ENCODE assay signal across 29 cellular contexts in the genomic region with DNA sequence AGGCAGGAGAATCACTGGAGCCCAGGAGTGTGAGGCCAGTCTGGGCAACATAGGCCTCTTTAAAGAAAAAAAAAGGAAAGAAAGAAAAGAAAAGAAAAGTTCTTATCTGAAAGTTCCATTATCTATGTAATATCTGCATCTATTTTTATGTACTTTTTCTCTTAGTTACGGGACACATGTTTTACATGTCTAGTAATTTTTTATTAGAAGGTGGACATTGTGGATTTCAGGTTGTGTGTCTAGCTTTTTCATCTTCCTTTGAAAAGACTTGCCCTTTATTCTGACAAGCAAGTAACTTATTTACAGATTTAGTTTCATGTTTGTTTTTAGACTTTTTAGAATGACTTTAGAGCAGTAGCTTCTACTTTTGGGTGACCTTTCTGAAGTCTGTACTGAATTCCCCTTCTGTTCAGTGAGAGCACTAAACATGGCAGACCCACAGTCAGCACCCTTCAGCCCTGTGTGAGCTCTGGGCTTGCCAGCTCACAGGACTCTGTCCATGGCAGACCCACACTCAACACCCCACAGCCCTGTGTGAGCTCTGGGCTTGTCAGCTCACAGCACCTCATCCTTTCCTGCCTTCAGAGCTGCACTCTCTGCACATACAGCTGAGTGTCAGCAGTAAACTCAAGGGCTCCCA. TPM values are rescaled to one million over a fixed set of nuclear protein-coding genes. Genes with fewer than 3 reads are reported as not detected.
DNase-seq lines count a peak whose midpoint lies in the region; ATAC-seq lines count a peak whose summit lies in the region.
"Had no signal": no experiment of that assay in that cellular context is flagged by ENCODE, and none has a peak within 500 bp of the region (broad histone marks: within the 10 kb centered on the region; RNA-seq: fewer than 3 reads in every experiment).

No MANE protein-coding gene starts in this region.

- peaks cover 18% of the 10 kb centered on the region for H3K9me3 Mint-ChIP-seq in activated naive CD8-positive, alpha-beta T cell treated with anti-CD3 and anti-CD28 coated beads, Interleukin-2, amount 50 U/mL, for 24 hours
- H3K9me3 Mint-ChIP-seq in activated naive CD8-positive, alpha-beta T cell treated with anti-CD3 and anti-CD28 coated beads for 36 hours = peaks cover 25% of the 10 kb centered on the region
- peaks cover 10 to 13% of the 10 kb centered on the region in 2 donors for H3K9me3 Mint-ChIP-seq in stimulated activated naive B cell treated with anti-CD40 and anti-IgM and Interleukin-4, amounts not matched to agents 10 μg/mL and 1 μg/mL and 100 μg/mL, for 72 hours

- H3K4me3 Mint-ChIP-seq in activated naive CD8-positive, alpha-beta T cell treated with anti-CD3 and anti-CD28 coated beads, Interleukin-2, amount 50 U/mL, for 24 hours = no peak overlapping the region
- no peak overlapping the region for H3K4me3 Mint-ChIP-seq in activated naive CD8-positive, alpha-beta T cell treated with anti-CD3 and anti-CD28 coated beads for 36 hours
- peak overlapping the region; percentile 11 to 48 for H3K4me3 Mint-ChIP-seq in stimulated activated naive B cell treated with anti-CD40 and anti-IgM and Interleukin-4, amounts not matched to agents 10 μg/mL and 1 μg/mL and 100 μg/mL, for 72 hours
- H3K4me3 Mint-ChIP-seq: activated T-cell treated with anti-CD3 and anti-CD28 coated beads, Interleukin-2, amount 50 U/mL, for 4 hours; endodermal cell; immature natural killer cell; mesothelial cell of epicardium; natural killer cell had no signal

- H3K27ac Mint-ChIP-seq in activated naive CD8-positive, alpha-beta T cell treated with anti-CD3 and anti-CD28 coated beads, Interleukin-2, amount 50 U/mL, for 24 hours = no peak overlapping the region
- no peak overlapping the region for H3K27ac Mint-ChIP-seq in activated naive CD8-positive, alpha-beta T cell treated with anti-CD3 and anti-CD28 coated beads for 36 hours
- H3K27ac Mint-ChIP-seq in stimulated activated naive B cell treated with anti-CD40 and anti-IgM and Interleukin-4, amounts not matched to agents 10 μg/mL and 1 μg/mL and 100 μg/mL, for 72 hours = peak overlapping the region; percentile 91
- H3K27ac Mint-ChIP-seq: CD4-positive, CD25-positive, alpha-beta regulatory T cell; endodermal cell; mesothelial cell of epicardium; natural killer cell had no signal

- ATAC-seq in activated naive CD8-positive, alpha-beta T cell treated with anti-CD3 and anti-CD28 coated beads, Interleukin-2, amount 50 U/mL, for 24 hours = peak; percentile 20
- ATAC-seq in HG02610 (IDR thresholded peaks at IDR 0.05; ENCODE audit: unreplicated experiment) (peak; percentile 73), HG03342 (IDR thresholded peaks at IDR 0.05; ENCODE audit: unreplicated experiment) (peak; percentile 60), GM21367 (IDR thresholded peaks at IDR 0.05; ENCODE audit: unreplicated experiment) (no peak)
- peak; percentile 94 for ATAC-seq in stimulated activated naive B cell treated with anti-CD40 and anti-IgM and Interleukin-4, amounts not matched to agents 10 μg/mL and 1 μg/mL and 100 μg/mL, for 72 hours (replicated peaks)
- no peak for ATAC-seq in activated CD4-positive, CD25-positive, alpha-beta regulatory T cell treated with anti-CD3 and anti-CD28 coated beads, Interleukin-2, amount 50 U/mL, for 24 hours
- ATAC-seq: activated T-cell treated with anti-CD3 and anti-CD28 coated beads, Interleukin-2, amount 50 U/mL, for 4 hours; gastrocnemius medialis; left lobe of liver; natural killer cell had no signal

- no peak for DNase-seq in activated naive CD8-positive, alpha-beta T cell treated with anti-CD3 and anti-CD28 coated beads, Interleukin-2, amount 50 U/mL, for 24 hours
- DNase-seq in activated naive CD8-positive, alpha-beta T cell treated with anti-CD3 and anti-CD28 coated beads for 36 hours = no peak
- no peak for DNase-seq in stimulated activated naive B cell treated with anti-CD40 and anti-IgM and Interleukin-4, amounts not matched to agents 10 μg/mL and 1 μg/mL and 100 μg/mL, for 72 hours
- no peak for DNase-seq in AML-193 (lab: John Stamatoyannopoulos, UW)
- DNase-seq: activated CD4-positive, alpha-beta T cell treated with anti-CD3 and anti-CD28 coated beads for 4 hours; activated naive CD4-positive, alpha-beta T cell treated with anti-CD3 and anti-CD28 coated beads, Interleukin-2, amount 50 U/mL, for 16 hours; activated T-cell treated with anti-CD3 and anti-CD28 coated beads, Interleukin-2, amount 50 U/mL, for 4 hours; aorta; cortex of kidney; endodermal cell; gastrocnemius medialis; immature natural killer cell; IMR-90; natural killer cell; NCI-H1048; NCI-H1694 treated with DMSO at 0.1 percent for 48 hours; SK-N-SH; small intestine; stimulated activated CD4-positive, alpha-beta T cell treated with anti-CD3 and anti-CD28 coated beads, Interleukin-1b, Interleukin-23, amount 100 ng/mL, for 48 hours; substantia nigra; T-helper 2 cell; upper lobe of left lung had no signal

- no peaks in the 10 kb centered on the region for H3K27me3 Mint-ChIP-seq in activated naive CD8-positive, alpha-beta T cell treated with anti-CD3 and anti-CD28 coated beads, Interleukin-2, amount 50 U/mL, for 24 hours
- H3K27me3 Mint-ChIP-seq in activated naive CD8-positive, alpha-beta T cell treated with anti-CD3 and anti-CD28 coated beads for 36 hours = no peaks in the 10 kb centered on the region
- no peaks in the 10 kb centered on the region for H3K27me3 Mint-ChIP-seq in stimulated activated naive B cell treated with anti-CD40 and anti-IgM and Interleukin-4, amounts not matched to agents 10 μg/mL and 1 μg/mL and 100 μg/mL, for 72 hours
- H3K27me3 Mint-ChIP-seq: CD4-positive, CD25-positive, alpha-beta regulatory T cell had no signal

- H3K36me3 Mint-ChIP-seq in activated naive CD8-positive, alpha-beta T cell treated with anti-CD3 and anti-CD28 coated beads, Interleukin-2, amount 50 U/mL, for 24 hours (ENCODE audit: low read depth) = peaks cover 61% of the 10 kb centered on the region
- peaks cover 55% of the 10 kb centered on the region for H3K36me3 Mint-ChIP-seq in activated naive CD8-positive, alpha-beta T cell treated with anti-CD3 and anti-CD28 coated beads for 36 hours
- H3K36me3 Mint-ChIP-seq in stimulated activated naive B cell treated with anti-CD40 and anti-IgM and Interleukin-4, amounts not matched to agents 10 μg/mL and 1 μg/mL and 100 μg/mL, for 72 hours = peaks cover 66 to 83% of the 10 kb centered on the region in 2 donors

- H3K4me1 Mint-ChIP-seq in activated naive CD8-positive, alpha-beta T cell treated with anti-CD3 and anti-CD28 coated beads, Interleukin-2, amount 50 U/mL, for 24 hours = peaks cover 5% of the 10 kb centered on the region
- peaks cover 15% of the 10 kb centered on the region for H3K4me1 Mint-ChIP-seq in activated naive CD8-positive, alpha-beta T cell treated with anti-CD3 and anti-CD28 coated beads for 36 hours
- H3K4me1 Mint-ChIP-seq in stimulated activated naive B cell treated with anti-CD40 and anti-IgM and Interleukin-4, amounts not matched to agents 10 μg/mL and 1 μg/mL and 100 μg/mL, for 72 hours = peaks cover 12 to 22% of the 10 kb centered on the region in 2 donors
- H3K4me1 Mint-ChIP-seq: mesothelial cell of epicardium had no signal

RNA-seq across cellular contexts. Expression of gene TRAPPC12, which starts 17.5 kb away (rescaled TPM):
- total RNA-seq in activated naive CD8-positive, alpha-beta T cell treated with anti-CD3 and anti-CD28 coated beads for 36 hours = 10 to 100 TPM; 58.7 to 64.6 TPM

RNA-seq across cellular contexts. Expression of gene EIPR1, which starts 19.4 kb away (rescaled TPM):
- 10 to 100 TPM; 38.3 to 43.1 TPM for total RNA-seq in activated naive CD8-positive, alpha-beta T cell treated with anti-CD3 and anti-CD28 coated beads for 36 hours

Comparison
In these comparisons a context has a peak if more than half of its experiments do, and no peak if none do; other contexts are left out.
1. ATAC-seq: peak in activated naive CD8-positive, alpha-beta T cell treated with anti-CD3 and anti-CD28 coated beads, Interleukin-2, amount 50 U/mL, for 24 hours (single experiment), HG02610 (single experiment), HG03342 (single experiment) and stimulated activated naive B cell treated with anti-CD40 and anti-IgM and Interleukin-4, amounts not matched to agents 10 μg/mL and 1 μg/mL and 100 μg/mL, for 72 hours (2 of 2); none in activated CD4-positive, CD25-positive, alpha-beta regulatory T cell treated with anti-CD3 and anti-CD28 coated beads, Interleukin-2, amount 50 U/mL, for 24 hours (0 of 2) and GM21367 (single experiment).
2. H3K4me3 Mint-ChIP-seq: peak in stimulated activated naive B cell treated with anti-CD40 and anti-IgM and Interleukin-4, amounts not matched to agents 10 μg/mL and 1 μg/mL and 100 μg/mL, for 72 hours (2 of 2); none in activated naive CD8-positive, alpha-beta T cell treated with anti-CD3 and anti-CD28 coated beads, Interleukin-2, amount 50 U/mL, for 24 hours (single experiment) and activated naive CD8-positive, alpha-beta T cell treated with anti-CD3 and anti-CD28 coated beads for 36 hours (single experiment).